27 cellular contexts compared by ENCODE assay signal in the genomic region with DNA sequence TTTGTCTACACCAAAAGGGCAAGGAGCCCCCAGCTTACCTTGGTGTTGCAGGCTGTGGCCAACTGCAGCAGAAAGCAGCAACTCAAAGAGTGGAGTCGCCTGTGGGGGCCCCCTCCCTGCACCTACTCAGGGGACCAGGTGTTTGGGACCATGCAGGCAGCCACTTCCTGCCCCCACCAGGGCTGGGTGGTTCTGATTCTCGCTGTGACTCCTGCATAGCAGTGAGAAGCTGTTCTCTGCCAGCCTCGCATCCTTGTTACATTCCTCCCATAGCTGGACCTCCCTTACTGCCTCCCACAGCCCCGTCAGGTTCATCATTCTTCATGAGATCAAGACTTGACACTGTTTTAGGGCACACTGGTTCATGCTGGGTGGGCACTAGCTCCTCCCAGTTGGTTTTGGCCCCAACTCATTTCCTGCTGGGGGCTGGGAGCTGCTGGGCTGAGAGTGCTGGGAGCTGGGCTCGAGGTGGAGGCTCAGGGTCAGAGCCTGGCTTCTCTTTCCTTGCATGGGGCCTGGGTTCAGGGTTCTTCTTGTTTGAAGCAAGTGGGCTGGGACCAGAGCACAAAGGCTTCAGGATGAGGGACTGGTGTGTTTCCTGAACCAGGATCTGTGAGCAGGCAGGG.
DNase-seq lines count a peak whose midpoint lies in the region; ATAC-seq and TF ChIP-seq lines count a peak whose summit lies in the region.
"Had no signal": no experiment of that assay in that cellular context is flagged by ENCODE, and none has a peak within 500 bp of the region (broad histone marks: within the 10 kb centered on the region; RNA-seq: fewer than 3 reads in every experiment).

No MANE protein-coding gene starts in this region.

- POLR2A ChIA-PET in OCI-LY7 (lab: Charles Lee), result interaction anchor here (0.6 to 11.7 kb wide), 15 partner anchors 9 to 300 kb away, joined by 3 to 90 read pairs (median 4); no protein-coding TSS in a partner anchor

- H3K27ac ChIP-seq in OCI-LY7 (ENCODE audit: low read depth, low read length, poor library complexity, severe bottlenecking) (peak overlapping the region; percentile 98), endodermal cell (ENCODE audit: low read depth, low read length) (no peak overlapping the region)
- H3K27ac ChIP-seq: lower lobe of right lung, neural progenitor cell, RWPE1, sigmoid colon, SK-N-MC, stomach, tibial artery had no signal

- H2AFZ ChIP-seq in OCI-LY7 (ENCODE audit: low read length), result no peak overlapping the region
- H2AFZ ChIP-seq: neural progenitor cell had no signal

- peaks cover 9% of the 10 kb centered on the region for H3K27me3 Mint-ChIP-seq in endodermal cell (ENCODE audit: insufficient read depth)

- peaks cover 15% of the 10 kb centered on the region; the same call in 1 of the 2 replicates for H3K79me2 ChIP-seq in OCI-LY7 (ENCODE audit: insufficient read depth, low read depth, low read length)

- H4K20me1 ChIP-seq in OCI-LY7 (ENCODE audit: insufficient read depth, low read length), result no peaks in the 10 kb centered on the region

- H3K4me2 ChIP-seq in OCI-LY7 (ENCODE audit: low read length), result peak overlapping the region; percentile 92
- H3K4me2 ChIP-seq: neural progenitor cell had no signal

- H3K4me1 ChIP-seq in OCI-LY7 (ENCODE audit: insufficient read depth, low read length, poor library complexity, severe bottlenecking) (peaks cover 70% of the 10 kb centered on the region), endodermal cell (ENCODE audit: control insufficient read depth, insufficient read depth, low read length) (no peaks in the 10 kb centered on the region)
- H3K4me1 ChIP-seq: lower lobe of right lung, neural progenitor cell, sigmoid colon, stomach, tibial artery had no signal

- peak; percentile 25 for ATAC-seq in stimulated activated naive CD8-positive, alpha-beta T cell treated with anti-CD3 and anti-CD28 coated beads, Interleukin-15, Interleukin-2, amounts not matched to agents 100 U/mL and 50 U/mL, for 24 hours
- ATAC-seq in left lobe of liver, result no peak
- ATAC-seq: activated CD4-positive, alpha-beta T cell treated with anti-CD3 and anti-CD28 coated beads for 36 hours; lower lobe of right lung; T-helper 17 cell had no signal

- H3K36me3 Mint-ChIP-seq in endodermal cell (ENCODE audit: low read depth), result no peaks in the 10 kb centered on the region
- H3K36me3 Mint-ChIP-seq: CD8-positive, alpha-beta memory T cell; neural progenitor cell had no signal

- H3K9ac ChIP-seq in endodermal cell (ENCODE audit: extremely low read depth, low read length, poor library complexity, severe bottlenecking), result no peak overlapping the region
- H3K9ac ChIP-seq: neural progenitor cell had no signal

- H3K9me2 ChIP-seq in OCI-LY7 (ENCODE audit: insufficient read depth, low read length), result no peaks in the 10 kb centered on the region

- TF ChIP-seq CTCF in OCI-LY7 (conservative IDR thresholded peaks at IDR 0.05; ENCODE audit: low read length), result no peak
- TF ChIP-seq CTCF in endodermal cell (conservative IDR thresholded peaks at IDR 0.05), result no peak

- H3K9me3 Mint-ChIP-seq in endodermal cell, result no peaks in the 10 kb centered on the region
- H3K9me3 Mint-ChIP-seq: CD8-positive, alpha-beta memory T cell; neural progenitor cell had no signal

- no TSS peak for BruUV-seq in OCI-LY7 (replicated peaks; lab: Mats Ljungman, UMichigan)

- intact Hi-C loops in OCI-LY7 (cut with micrococcal nuclease; ENCODE audit: unreplicated experiment), result loop anchor here (1.0 to 5.0 kb wide), 4 partner anchors 40 to 265 kb away; a partner anchor contains a TSS

- H3K36me3 ChIP-seq in OCI-LY7 (ENCODE audit: insufficient read depth, low read length) (no peaks in the 10 kb centered on the region), endodermal cell (ENCODE audit: control insufficient read depth, insufficient read depth, low read length) (no peaks in the 10 kb centered on the region)
- H3K36me3 ChIP-seq: lower lobe of right lung, neural progenitor cell, sigmoid colon, stomach, tibial artery had no signal

- peak; percentile 57 for DNase-seq in activated CD8-positive, alpha-beta memory T cell treated with anti-CD3 and anti-CD28 coated beads for 24 hours
- no peak for DNase-seq in activated CD8-positive, alpha-beta memory T cell treated with anti-CD3 and anti-CD28 coated beads, Interleukin-2, amount 50 U/mL, for 4 hours
- peak; percentile 92 for DNase-seq in OCI-LY7 (ENCODE audit: low spot score)
- DNase-seq in endodermal cell, result peak; percentile 54
- no peak for DNase-seq in stimulated activated naive CD8-positive, alpha-beta T cell treated with anti-CD3 and anti-CD28 coated beads, Interleukin-15, Interleukin-2, amounts not matched to agents 100 U/mL and 50 U/mL, for 24 hours
- DNase-seq in NCI-H2227 (lab: John Stamatoyannopoulos, UW; ENCODE audit: unreplicated experiment), result no peak
- DNase-seq in anterior cingulate cortex (lab: John Stamatoyannopoulos, UW), result no peak
- DNase-seq in left lobe of liver (ENCODE audit: low spot score), result no peak
- DNase-seq: 8988T; activated CD4-positive, alpha-beta T cell treated with anti-CD3 and anti-CD28 coated beads for 36 hours; activated naive CD4-positive, alpha-beta T cell treated with Interleukin-2 at 50 U/mL for 16 hours; activated T-cell treated with anti-CD3 and anti-CD28 coated beads, Interleukin-2, amount 50 U/mL, for 48 hours; CD8-positive, alpha-beta memory T cell; DMS 273 treated with DMSO at 0.1 percent for 48 hours; effector CD8-positive, alpha-beta T cell; erythroblast; lower lobe of right lung; NCI-H1105; NCI-H1930; NCI-H69; sigmoid colon; stomach; T-helper 17 cell; tibial artery had no signal

- no peak overlapping the region for H3K4me3 Mint-ChIP-seq in endodermal cell
- H3K4me3 Mint-ChIP-seq: activated CD4-positive, alpha-beta T cell treated with anti-CD3 and anti-CD28 coated beads for 36 hours; CD8-positive, alpha-beta memory T cell; neural progenitor cell had no signal

- CTCF ChIA-PET in OCI-LY7 (lab: Charles Lee; ENCODE audit: unreplicated experiment), result interaction anchor here (0.9 to 2.5 kb wide), 6 partner anchors 11 to 190 kb away, joined by 3 to 11 read pairs (median 4); a partner anchor contains a TSS

- H3K4me1 Mint-ChIP-seq in endodermal cell, result no peaks in the 10 kb centered on the region
- H3K4me1 Mint-ChIP-seq: activated CD4-positive, alpha-beta T cell treated with anti-CD3 and anti-CD28 coated beads for 36 hours had no signal

- 83 to 93% methylated on average over 3 to 5 of the region's 5 CpGs for WGBS in endodermal cell (ENCODE audit: insufficient coverage in 1 of 2, insufficient read length in 1 of 2), 2 experiments

- H3K9me3 ChIP-seq in OCI-LY7 (ENCODE audit: low read length) (no peaks in the 10 kb centered on the region), endodermal cell (ENCODE audit: control insufficient read depth, low read length) (no peaks in the 10 kb centered on the region)
- H3K9me3 ChIP-seq: lower lobe of right lung, sigmoid colon, stomach, tibial artery had no signal

- H3K4me3 ChIP-seq in OCI-LY7 (ENCODE audit: low read depth, low read length, poor library complexity, severe bottlenecking) (peak overlapping the region; percentile 68), endodermal cell (ENCODE audit: low read length) (no peak overlapping the region)
- H3K4me3 ChIP-seq: lower lobe of right lung, neural progenitor cell, sigmoid colon, SK-N-MC, stomach, tibial artery had no signal

- H3K27ac Mint-ChIP-seq in endodermal cell, result no peak overlapping the region
- H3K27ac Mint-ChIP-seq: activated CD4-positive, alpha-beta T cell treated with anti-CD3 and anti-CD28 coated beads for 36 hours; CD8-positive, alpha-beta memory T cell; T-helper 17 cell had no signal

- H3K27me3 ChIP-seq in endodermal cell (ENCODE audit: control insufficient read depth, insufficient read depth, low read length, poor library complexity, severe bottlenecking), result no peaks in the 10 kb centered on the region
- H3K27me3 ChIP-seq: neural progenitor cell had no signal

Comparison
In these comparisons a context has a peak if more than half of its experiments do, and no peak if none do; other contexts are left out.
1. DNase-seq: peak in activated CD8-positive, alpha-beta memory T cell treated with anti-CD3 and anti-CD28 coated beads for 24 hours (single experiment), OCI-LY7 (single experiment) and endodermal cell (single experiment); none in activated CD8-positive, alpha-beta memory T cell treated with anti-CD3 and anti-CD28 coated beads, Interleukin-2, amount 50 U/mL, for 4 hours (single experiment), stimulated activated naive CD8-positive, alpha-beta T cell treated with anti-CD3 and anti-CD28 coated beads, Interleukin-15, Interleukin-2, amounts not matched to agents 100 U/mL and 50 U/mL, for 24 hours (single experiment), NCI-H2227 (single experiment), anterior cingulate cortex (0 of 58) and left lobe of liver (single experiment).